ENCODE assay signal across 1 cellular context in genomic region chr2:47354817-47355653, GRCh38.
TF ChIP-seq lines count a peak whose summit lies in the region.

No MANE protein-coding gene starts in this region.

TF ChIP-seq in IMR-90, 13 proteins besides CTCF, POLR2A, EP300 and RAD21 (continued from another document):
- TF ChIP-seq ELK1 (IDR thresholded peaks at IDR 0.05; ENCODE audit: borderline replicate concordance, low read depth, low read length), result no peak
- no peak for TF ChIP-seq BHLHE40 (IDR thresholded peaks at IDR 0.05; ENCODE audit: low read depth, low read length)
- TF ChIP-seq MAZ (IDR thresholded peaks at IDR 0.05; ENCODE audit: borderline replicate concordance, low read depth, low read length), result no peak
- no peak for TF ChIP-seq RFX5 (IDR thresholded peaks at IDR 0.05; ENCODE audit: low read depth, low read length)
- no peak for TF ChIP-seq CEBPB (IDR thresholded peaks at IDR 0.05; ENCODE audit: low read depth, low read length)
- no peak for TF ChIP-seq FOS (IDR thresholded peaks at IDR 0.05; ENCODE audit: low read depth, low read length)
- no peak for TF ChIP-seq USF2 (IDR thresholded peaks at IDR 0.05; ENCODE audit: low read depth, low read length)
